ENCODE assay signal across 37 cellular contexts in the genomic region with DNA sequence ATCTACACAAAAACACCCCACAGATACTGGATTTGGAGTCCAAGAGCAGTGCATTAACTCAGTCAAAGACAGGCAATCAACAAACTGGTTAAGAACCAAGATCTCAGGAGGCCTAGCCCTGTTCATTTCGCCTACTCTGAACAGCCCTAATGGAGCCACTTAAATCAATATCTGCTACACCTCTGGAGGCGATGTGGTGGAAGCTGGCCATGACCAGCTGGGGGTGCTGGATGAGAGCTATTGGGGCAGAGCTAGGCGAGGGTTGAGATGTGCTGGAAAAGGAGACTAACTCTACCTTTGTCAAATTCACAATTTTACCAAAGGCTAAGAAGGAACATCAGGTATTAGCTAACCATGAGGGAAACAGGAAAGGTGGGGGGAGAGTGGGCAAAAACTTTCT.
"Had no signal": no experiment of that assay in that cellular context is flagged by ENCODE, and none has a peak within 500 bp of the region (broad histone marks: within the 10 kb centered on the region; RNA-seq: fewer than 3 reads in every experiment).

No MANE protein-coding gene starts in this region.

- DNase-seq: activated CD4-positive, alpha-beta memory T cell treated with anti-CD3 and anti-CD28 coated beads for 36 hours; activated CD4-positive, alpha-beta T cell treated with anti-CD3 and anti-CD28 coated beads, Interleukin-2, amount 10 ng/mL, durations not matched to agents 24 days and 14 days; activated CD4-positive, CD25-positive, alpha-beta regulatory T cell treated with anti-CD3 and anti-CD28 coated beads, Interleukin-2, amount 50 U/mL, for 72 hours; activated CD8-positive, alpha-beta memory T cell treated with anti-CD3 and anti-CD28 coated beads, Interleukin-2, amount 50 U/mL, for 4 hours; activated gamma-delta T cell; activated naive CD4-positive, alpha-beta T cell treated with anti-CD3 and anti-CD28 coated beads, Interleukin-2, amount 10 ng/mL, durations not matched to agents 7 days and 5 days; activated naive CD8-positive, alpha-beta T cell treated with anti-CD3 and anti-CD28 coated beads, Interleukin-2, amount 10 ng/mL, durations not matched to agents 7 days and 5 days; activated T-cell treated with anti-CD3 and anti-CD28 coated beads, Interleukin-2, amount 50 U/mL, for 1 hour; brain microvascular endothelial cell; caudate nucleus; cortex of kidney; effector memory CD8-positive, alpha-beta T cell; head of caudate nucleus; hypothalamus; left ventricle myocardium superior; mucosa of descending colon; ovary; retina; stimulated activated CD4-positive, alpha-beta T cell treated with anti-CD3 and anti-CD28 coated beads, Interleukin-12 subunit alpha, Interleukin-12 subunit beta, amount 100 ng/mL, for 4 hours; stimulated activated CD4-positive, alpha-beta T cell treated with anti-CD3 and anti-CD28 coated beads, Interleukin-4, amount 100 ng/mL, for 1 hour; T-helper 9 cell; trophoblast cell; uterus had no signal

- H3K36me3 Mint-ChIP-seq: activated CD4-positive, alpha-beta memory T cell treated with anti-CD3 and anti-CD28 coated beads for 36 hours; activated naive CD4-positive, alpha-beta T cell treated with anti-CD3 and anti-CD28 coated beads, Interleukin-2, amount 10 ng/mL, durations not matched to agents 7 days and 5 days had no signal

- H3K27ac ChIP-seq: ascending aorta, brain microvascular endothelial cell, gastroesophageal sphincter, neutrophil, ovary, prostate gland, skin epidermis, thoracic aorta, uterus, VCaP had no signal

- H3K4me1 Mint-ChIP-seq: activated CD4-positive, alpha-beta T cell treated with anti-CD3 and anti-CD28 coated beads, Interleukin-2, amount 10 ng/mL, durations not matched to agents 24 days and 14 days; activated naive CD4-positive, alpha-beta T cell treated with anti-CD3 and anti-CD28 coated beads, Interleukin-2, amount 10 ng/mL, durations not matched to agents 7 days and 5 days had no signal

- H3K36me3 ChIP-seq: ascending aorta, brain microvascular endothelial cell, gastroesophageal sphincter, neutrophil, ovary, prostate gland, thoracic aorta, uterus had no signal

- H3K4me1 ChIP-seq: ascending aorta, gastroesophageal sphincter, prostate gland, uterus had no signal

- H3K4me3 ChIP-seq: ascending aorta, gastroesophageal sphincter, mucosa of descending colon, ovary, prostate gland, skin epidermis, thoracic aorta, uterus had no signal

- H3K9me3 Mint-ChIP-seq: T-helper 1 cell treated with Interleukin-12 subunit alpha and Interleukin-12 subunit beta and Interleukin-4 antibody, amounts not matched to agents 30 μg/mL and 1 μg/mL, for 36 hours had no signal

- ATAC-seq: effector memory CD8-positive, alpha-beta T cell; gastroesophageal sphincter; left ventricle myocardium superior; mucosa of descending colon; natural killer cell treated with Interleukin-12 subunit alpha and Interleukin-12 subunit beta and Interleukin-15 and Interleukin-18, amount 100 ng/mL, for 72 hours; sciatic nerve had no signal

- H3K4me3 Mint-ChIP-seq: activated CD4-positive, alpha-beta memory T cell treated with anti-CD3 and anti-CD28 coated beads for 36 hours; activated CD4-positive, alpha-beta T cell treated with anti-CD3 and anti-CD28 coated beads, Interleukin-2, amount 10 ng/mL, durations not matched to agents 24 days and 14 days; activated naive CD4-positive, alpha-beta T cell treated with anti-CD3 and anti-CD28 coated beads, Interleukin-2, amount 10 ng/mL, durations not matched to agents 7 days and 5 days; activated naive CD8-positive, alpha-beta T cell treated with anti-CD3 and anti-CD28 coated beads, Interleukin-2, amount 10 ng/mL, durations not matched to agents 7 days and 5 days; effector memory CD8-positive, alpha-beta T cell; natural killer cell treated with Interleukin-12 subunit alpha and Interleukin-12 subunit beta and Interleukin-15 and Interleukin-18, amount 100 ng/mL, for 72 hours; stimulated activated naive CD8-positive, alpha-beta T cell treated with anti-CD3 and anti-CD28 coated beads, Interleukin-15, Interleukin-2, amounts not matched to agents 100 ng/mL and 50 ng/mL, for 24 hours; T-helper 1 cell treated with Interleukin-12 subunit alpha and Interleukin-12 subunit beta and Interleukin-4 antibody, amounts not matched to agents 30 μg/mL and 1 μg/mL, for 36 hours had no signal

- H3K9me3 ChIP-seq: ascending aorta, neutrophil, ovary, prostate gland, thoracic aorta, uterus had no signal

- FAIRE-seq: endothelial cell of umbilical vein, islet of Langerhans, TTC549 had no signal

- H3K27me3 ChIP-seq: ascending aorta, brain microvascular endothelial cell, gastroesophageal sphincter, neutrophil, ovary, uterus had no signal

- H3K27ac Mint-ChIP-seq: activated CD4-positive, alpha-beta memory T cell treated with anti-CD3 and anti-CD28 coated beads for 36 hours; activated CD4-positive, alpha-beta T cell treated with anti-CD3 and anti-CD28 coated beads, Interleukin-2, amount 10 ng/mL, durations not matched to agents 24 days and 14 days; activated naive CD4-positive, alpha-beta T cell treated with anti-CD3 and anti-CD28 coated beads, Interleukin-2, amount 10 ng/mL, durations not matched to agents 7 days and 5 days; activated naive CD8-positive, alpha-beta T cell treated with anti-CD3 and anti-CD28 coated beads, Interleukin-2, amount 10 ng/mL, durations not matched to agents 7 days and 5 days; effector memory CD8-positive, alpha-beta T cell; natural killer cell treated with Interleukin-12 subunit alpha and Interleukin-12 subunit beta and Interleukin-15 and Interleukin-18, amount 100 ng/mL, for 72 hours; stimulated activated naive CD8-positive, alpha-beta T cell treated with anti-CD3 and anti-CD28 coated beads, Interleukin-15, Interleukin-2, amounts not matched to agents 100 ng/mL and 50 ng/mL, for 24 hours; T-helper 1 cell treated with Interleukin-12 subunit alpha and Interleukin-12 subunit beta and Interleukin-4 antibody, amounts not matched to agents 30 μg/mL and 1 μg/mL, for 36 hours had no signal
